ENCODE assay signal across 12 cellular contexts in genomic region chr22:32564170-32565001, GRCh38.
DNase-seq lines count a peak whose midpoint lies in the region; TF ChIP-seq lines count a peak whose summit lies in the region.
"Had no signal": no experiment of that assay in that cellular context is flagged by ENCODE, and none has a peak within 500 bp of the region (broad histone marks: within the 10 kb centered on the region; RNA-seq: fewer than 3 reads in every experiment).

No MANE protein-coding gene starts in this region.

- intact Hi-C loops in left ventricle myocardium inferior (cut with micrococcal nuclease) (no loop called here), spleen (cut with DNase I; ENCODE audit: low total_unique reads) (no loop called here)

- no peak overlapping the region for H3K9ac ChIP-seq in adipocyte (ENCODE audit: low read length)

- H3K4me3 ChIP-seq in adipocyte (ENCODE audit: low read length) (no peak overlapping the region), left ventricle myocardium inferior (no peak overlapping the region), spleen (no peak overlapping the region)

- DNase-seq in GM04504 (ENCODE audit: low read depth) (peak; percentile 69), adipocyte (ENCODE audit: low read depth) (peak; percentile 42), left ventricle myocardium inferior (no peak), spleen (no peak), NCI-H345 treated with DMSO at 0.1 percent for 48 hours (lab: John Stamatoyannopoulos, UW; ENCODE audit: unreplicated experiment) (no peak), anterior cingulate cortex (lab: John Stamatoyannopoulos, UW) (no peak)
- DNase-seq in stimulated activated naive CD4-positive, alpha-beta T cell treated with Interleukin-2 at 50 U/mL for 16 hours (lab: John Stamatoyannopoulos, UW): no peak
- DNase-seq: activated CD4-positive, alpha-beta T cell treated with anti-CD3 and anti-CD28 coated beads, Interleukin-2, amount 50 U/mL, for 1 hour; CD8-positive, alpha-beta T cell; NCI-H1048; NCI-H2227 treated with DMSO at 0.1 percent for 48 hours; T-helper 17 cell had no signal

- H3K36me3 ChIP-seq in adipocyte (ENCODE audit: control insufficient read depth, insufficient read depth, low read length, severe bottlenecking): no peaks in the 10 kb centered on the region
- H3K36me3 ChIP-seq in left ventricle myocardium inferior: no peaks in the 10 kb centered on the region
- no peaks in the 10 kb centered on the region for H3K36me3 ChIP-seq in spleen

- H3K4me1 ChIP-seq in adipocyte (ENCODE audit: control insufficient read depth, insufficient read depth, low read length) (peaks cover 22% of the 10 kb centered on the region), left ventricle myocardium inferior (peaks cover 25% of the 10 kb centered on the region), spleen (peaks cover 0 to 8% (median 0%) of the 10 kb centered on the region in 6 donors)

- TF ChIP-seq CTCF in left ventricle myocardium inferior (IDR thresholded peaks at IDR 0.05; ENCODE audit: borderline replicate concordance): no peak
- TF ChIP-seq CTCF in spleen (IDR thresholded peaks at IDR 0.05 in 8 of 11, conservative IDR thresholded peaks at IDR 0.05 in 3 of 11): no peak

- TF ChIP-seq POLR2A in spleen (IDR thresholded peaks at IDR 0.05): no peak

- H3K27me3 ChIP-seq in adipocyte (replicated peaks; ENCODE audit: control insufficient read depth, insufficient read depth, low read length): no peaks in the 10 kb centered on the region
- H3K27me3 ChIP-seq in left ventricle myocardium inferior (ENCODE audit: low read depth): no peaks in the 10 kb centered on the region
- H3K27me3 ChIP-seq in spleen (replicated peaks in 1 of 7): no peaks in the 10 kb centered on the region

- H3K9me3 ChIP-seq in adipocyte (ENCODE audit: control insufficient read depth, low read length): no peaks in the 10 kb centered on the region
- H3K9me3 ChIP-seq in left ventricle myocardium inferior (replicated peaks): no peaks in the 10 kb centered on the region
- H3K9me3 ChIP-seq in spleen: no peaks in the 10 kb centered on the region

- 82 to 92% (median 90%) methylated on average over 19 of the region's 19 CpGs for WGBS in spleen, 5 donors

- H3K27ac ChIP-seq in left ventricle myocardium inferior (replicated peaks) (peak overlapping the region; percentile 74), spleen (peak overlapping the region in 5 of 8 donors; percentile 13 to 78 (median 73))

Comparison
In these comparisons a context has a peak if more than half of its experiments do, and no peak if none do; other contexts are left out.
1. DNase-seq: peak in GM04504 (single experiment) and adipocyte (single experiment); none in left ventricle myocardium inferior (single experiment), spleen (single experiment), NCI-H345 treated with DMSO at 0.1 percent for 48 hours (single experiment), stimulated activated naive CD4-positive, alpha-beta T cell treated with Interleukin-2 at 50 U/mL for 16 hours (single experiment) and anterior cingulate cortex (0 of 58).